In genomic region chr5:112930082-112930344, GRCh38 we compare ENCODE assay signal across 9 cellular contexts. TPM values are rescaled to one million over a fixed set of nuclear protein-coding genes. Genes with fewer than 3 reads are reported as not detected.
DNase-seq lines count a peak whose midpoint lies in the region; ATAC-seq and TF ChIP-seq lines count a peak whose summit lies in the region.
"Had no signal": no experiment of that assay in that cellular context is flagged by ENCODE, and none has a peak within 500 bp of the region (broad histone marks: within the 10 kb centered on the region; RNA-seq: fewer than 3 reads in every experiment).

No MANE protein-coding gene starts in this region.

- no peak overlapping the region for H3K27ac ChIP-seq in thyroid gland
- H3K27ac ChIP-seq: suprapubic skin had no signal

- H3K4me1 ChIP-seq in thyroid gland = no peaks in the 10 kb centered on the region

- intact Hi-C loops in thyroid gland (cut with DNase I) = no loop called here

- no peaks in the 10 kb centered on the region for H3K27me3 ChIP-seq in thyroid gland
- H3K27me3 ChIP-seq: suprapubic skin had no signal

- H3K27ac Mint-ChIP-seq in memory B cell = no peak overlapping the region

- peak; percentile 55 for DNase-seq in NAMALWA (ENCODE audit: low spot score)
- DNase-seq in memory B cell (ENCODE audit: low spot score in 2 of 2) = peak in 1 of 2 donors; percentile 58
- DNase-seq in mesenteric fat pad (ENCODE audit: low spot score) = no peak
- no peak for DNase-seq in GM19238 (ENCODE audit: insufficient read length, low spot score)
- no peak for DNase-seq in activated CD4-positive, alpha-beta T cell treated with anti-CD3 and anti-CD28 coated beads for 1 hour
- no peak for DNase-seq in thyroid gland

- peaks cover 39% of the 10 kb centered on the region for H3K4me1 Mint-ChIP-seq in memory B cell

- TF ChIP-seq CTCF in thyroid gland (IDR thresholded peaks at IDR 0.05) = no peak

- H3K4me3 Mint-ChIP-seq in memory B cell = peak overlapping the region; percentile 0

- H3K9me3 ChIP-seq in thyroid gland = no peaks in the 10 kb centered on the region
- H3K9me3 ChIP-seq: suprapubic skin had no signal

- H3K27me3 Mint-ChIP-seq in memory B cell = no peaks in the 10 kb centered on the region

- peak; percentile 43 for ATAC-seq in GM18870 (IDR thresholded peaks at IDR 0.05; ENCODE audit: unreplicated experiment)
- peak; percentile 41 for ATAC-seq in HG02678 (IDR thresholded peaks at IDR 0.05; ENCODE audit: unreplicated experiment)
- peak; percentile 91 for ATAC-seq in memory B cell (ENCODE audit: low read depth)

- TF ChIP-seq POLR2A in thyroid gland (IDR thresholded peaks at IDR 0.05) = no peak

- WGBS in thyroid gland, 2 donors = 89 to 100% methylated on average over 1 of the region's 1 CpG

- H3K4me3 ChIP-seq in thyroid gland (replicated peaks in 1 of 3) = no peak overlapping the region
- H3K4me3 ChIP-seq: suprapubic skin had no signal

- H3K36me3 ChIP-seq in thyroid gland = no peaks in the 10 kb centered on the region
- H3K36me3 ChIP-seq: suprapubic skin had no signal

- H3K9me3 Mint-ChIP-seq in memory B cell = peaks cover 1% of the 10 kb centered on the region

- H3K36me3 Mint-ChIP-seq in memory B cell = no peaks in the 10 kb centered on the region

RNA-seq across cellular contexts. Expression of gene REEP5, which starts 8.0 kb away (rescaled TPM):
- total RNA-seq in mesenteric fat pad = 121 TPM
- total RNA-seq in thyroid gland = 100 to 1,000 TPM; 169 to 300 (median 231) TPM

RNA-seq across cellular contexts. Expression of gene DCP2, which starts 46.6 kb away (rescaled TPM):
- total RNA-seq in mesenteric fat pad (39.2 TPM), thyroid gland (10 to 100 TPM; 26.2 to 34.5 (median 27.5) TPM)

Comparison
In these comparisons a context has a peak if more than half of its experiments do, and no peak if none do; other contexts are left out.
1. ATAC-seq: peak in every context shown above with its lines; median percentile 91 in memory B cell; 43 in GM18870; 41 in HG02678.